31 cellular contexts compared by ENCODE assay signal in genomic region chr15:37934340-37934739, GRCh38. TPM values are rescaled to one million over a fixed set of nuclear protein-coding genes. Genes with fewer than 3 reads are reported as not detected.
"Had no signal": no experiment of that assay in that cellular context is flagged by ENCODE, and none has a peak within 500 bp of the region (broad histone marks: within the 10 kb centered on the region; RNA-seq: fewer than 3 reads in every experiment).

Gene TMCO5A (plus strand): TSS chr15:37934640. CDS start chr15:37936324, 1,684 bp downstream.

- H2AFZ ChIP-seq: hepatocyte had no signal

- H3K36me3 Mint-ChIP-seq: naive thymus-derived CD4-positive, alpha-beta T cell; natural killer cell treated with Interleukin-12 subunit alpha and Interleukin-12 subunit beta and Interleukin-15 and Interleukin-18, amount 100 ng/mL, for 72 hours; stimulated activated naive B cell treated with anti-CD40 and anti-IgM and Interleukin-4, amounts not matched to agents 10 μg/mL and 1 μg/mL and 100 μg/mL, for 72 hours had no signal

- H3K4me3 ChIP-seq: heart right ventricle, hepatocyte, left ventricle myocardium inferior, lung, mucosa of descending colon, pancreas, prostate gland, sigmoid colon, stomach, thoracic aorta, tibial artery, upper lobe of right lung had no signal

- H3K27ac ChIP-seq: heart right ventricle, hepatocyte, left ventricle myocardium inferior, pancreas, prostate gland, sigmoid colon, stomach, thoracic aorta, tibial artery, upper lobe of right lung had no signal

- H3K79me2 ChIP-seq: hepatocyte had no signal

- H3K4me1 ChIP-seq: heart right ventricle, left ventricle myocardium inferior, pancreas, prostate gland, sigmoid colon, tibial artery, upper lobe of right lung had no signal

- H3K36me3 ChIP-seq: heart right ventricle, left ventricle myocardium inferior, pancreas, prostate gland, sigmoid colon, stomach, thoracic aorta, tibial artery, upper lobe of right lung had no signal

- DNase-seq: heart right ventricle; islet precursor cell; left ventricle myocardium inferior; midbrain; mucosa of descending colon; nucleus accumbens; pancreas; posterior cingulate gyrus; retina; right cardiac atrium; sigmoid colon; small intestine; stimulated activated CD4-positive, alpha-beta T cell treated with anti-CD3 and anti-CD28 coated beads, Interleukin-1b, Interleukin-23, amount 100 ng/mL, for 48 hours; stimulated activated CD4-positive, alpha-beta T cell treated with anti-CD3 and anti-CD28 coated beads, Interleukin-2, amount 100 ng/mL, for 48 hours; stimulated activated naive B cell treated with anti-CD40 and anti-IgM and Interleukin-4, amounts not matched to agents 10 μg/mL and 1 μg/mL and 100 μg/mL, for 72 hours; stimulated activated naive CD8-positive, alpha-beta T cell treated with anti-CD3 and anti-CD28 coated beads, Interleukin-15, Interleukin-2, amounts not matched to agents 100 U/mL and 50 U/mL, for 24 hours; stomach; tibial artery; upper lobe of right lung had no signal

- H3K4me2 ChIP-seq: hepatocyte had no signal

- H3K27me3 ChIP-seq: hepatocyte, pancreas, sigmoid colon, stomach, tibial artery, upper lobe of right lung had no signal

- ATAC-seq: mucosa of descending colon; naive thymus-derived CD4-positive, alpha-beta T cell; natural killer cell treated with Interleukin-12 subunit alpha and Interleukin-12 subunit beta and Interleukin-15 and Interleukin-18, amount 100 ng/mL, for 72 hours; stimulated activated naive B cell treated with anti-CD40 and anti-IgM and Interleukin-4, amounts not matched to agents 10 μg/mL and 1 μg/mL and 100 μg/mL, for 72 hours; stimulated activated naive CD8-positive, alpha-beta T cell treated with anti-CD3 and anti-CD28 coated beads, Interleukin-15, Interleukin-2, amounts not matched to agents 100 U/mL and 50 U/mL, for 24 hours; upper lobe of right lung had no signal

- H3K27ac Mint-ChIP-seq: naive thymus-derived CD4-positive, alpha-beta T cell; natural killer cell treated with Interleukin-12 subunit alpha and Interleukin-12 subunit beta and Interleukin-15 and Interleukin-18, amount 100 ng/mL, for 72 hours; stimulated activated naive B cell treated with anti-CD40 and anti-IgM and Interleukin-4, amounts not matched to agents 10 μg/mL and 1 μg/mL and 100 μg/mL, for 72 hours had no signal

- H3K4me1 Mint-ChIP-seq: naive thymus-derived CD4-positive, alpha-beta T cell; stimulated activated naive B cell treated with anti-CD40 and anti-IgM and Interleukin-4, amounts not matched to agents 10 μg/mL and 1 μg/mL and 100 μg/mL, for 72 hours had no signal

- H3K9me3 ChIP-seq: heart right ventricle, left ventricle myocardium inferior, mucosa of descending colon, pancreas, prostate gland, sigmoid colon, stomach, thoracic aorta, tibial artery, upper lobe of right lung had no signal

- H3K4me3 Mint-ChIP-seq: naive thymus-derived CD4-positive, alpha-beta T cell; natural killer cell treated with Interleukin-12 subunit alpha and Interleukin-12 subunit beta and Interleukin-15 and Interleukin-18, amount 100 ng/mL, for 72 hours; stimulated activated naive B cell treated with anti-CD40 and anti-IgM and Interleukin-4, amounts not matched to agents 10 μg/mL and 1 μg/mL and 100 μg/mL, for 72 hours had no signal

RNA-seq across cellular contexts. Expression of gene TMCO5A, which starts in this region (rescaled TPM):
- total RNA-seq: heart right ventricle; hepatocyte; kidney epithelial cell; left ventricle myocardium inferior; lower leg skin; lung; mesenteric fat pad; mucosa of descending colon; myocyte; naive thymus-derived CD4-positive, alpha-beta T cell; natural killer cell treated with Interleukin-12 subunit alpha and Interleukin-12 subunit beta and Interleukin-15 and Interleukin-18, amount 100 ng/mL, for 72 hours; osteoblast; pancreas; right cardiac atrium; sigmoid colon; thoracic aorta; upper lobe of right lung had no signal
- polyA plus RNA-seq: heart right ventricle; hepatocyte; naive thymus-derived CD4-positive, alpha-beta T cell; neural cell; pancreas; right cardiac atrium; sigmoid colon; small intestine had no signal
